Comparison of ENCODE assay signal across 8 cellular contexts in genomic region chr18:46148810-46149209, GRCh38. TPM values are rescaled to one million over a fixed set of nuclear protein-coding genes. Genes with fewer than 3 reads are reported as not detected.
A peak's percentile ranks its signal among the peaks of the same experiment; 100 is the strongest.
DNase-seq lines count a peak whose midpoint lies in the region; ATAC-seq, FAIRE-seq and TF ChIP-seq lines count a peak whose summit lies in the region.

No MANE protein-coding gene starts in this region.

- H3K27me3 ChIP-seq in BJ (ENCODE audit: control insufficient read depth, insufficient read depth, low read length) (no peaks in the 10 kb centered on the region), H1 (replicated peaks in 1 of 4; ENCODE audit: control insufficient read depth in 3 of 4, extremely low read depth in 1 of 4, insufficient read depth in 3 of 4, low read length in 3 of 4) (no peaks in the 10 kb centered on the region), mesenchymal stem cell (ENCODE audit: control insufficient read depth in 1 of 2, insufficient read depth in 1 of 2, low read length in 2 of 2) (no peaks in the 10 kb centered on the region)

- 26% methylated on average over 2 of the region's 2 CpGs; no CpG with 5 or more reads in 1 of the 2 experiments for WGBS in H1 (ENCODE audit: extremely low coverage in 1 of 2, insufficient coverage in 1 of 2, insufficient read length in 1 of 2, insufficient replicate concordance in 2 of 2, low coverage in 1 of 2, low lambda C conversion rate in 2 of 2, missing lambda C conversion rate in 1 of 2), 2 experiments
- 0% methylated on average over 2 of the region's 2 CpGs for WGBS in mesenchymal stem cell

- POLR2A ChIA-PET in BJ (lab: Charles Lee) (no interaction called here), H1 (lab: Charles Lee; ENCODE audit: partially characterized antibody) (interaction anchor here (0.6 to 6.3 kb wide), 2 partner anchors 24 to 204 kb away, joined by 3 to 36 read pairs; a partner anchor contains a TSS)

- TF ChIP-seq EP300 in H1 (IDR thresholded peaks at IDR 0.05; ENCODE audit: borderline replicate concordance in 1 of 2, low read depth in 2 of 2, low read length in 2 of 2), result no peak

- H2BK120ac ChIP-seq in H1 (replicated peaks; ENCODE audit: low read depth, low read length) (no peak overlapping the region), mesenchymal stem cell (ENCODE audit: low read depth, low read length) (no peak overlapping the region)

- no peak overlapping the region for H3K18ac ChIP-seq in H1 (ENCODE audit: extremely low read depth, low read length)
- H3K18ac ChIP-seq in mesenchymal stem cell (ENCODE audit: low read depth in 1 of 2, low read length in 2 of 2), result no peak overlapping the region

- no peak overlapping the region for H3K23ac ChIP-seq in H1 (ENCODE audit: insufficient read length)
- H3K23ac ChIP-seq in mesenchymal stem cell (ENCODE audit: low read length in 2 of 2), result no peak overlapping the region

- no peak overlapping the region for H3K4me3 ChIP-seq in BJ (ENCODE audit: low read depth, low read length)
- H3K4me3 ChIP-seq in H1 (ENCODE audit: extremely low read depth in 1 of 4, insufficient read depth in 2 of 4, low read depth in 3 of 4, low read length in 4 of 4), result no peak overlapping the region
- H3K4me3 ChIP-seq in mesenchymal stem cell (ENCODE audit: insufficient read depth in 1 of 2, low read depth in 1 of 2, low read length in 2 of 2), result no peak overlapping the region

- H3K9me3 ChIP-seq in H1 (ENCODE audit: insufficient read depth in 2 of 2, low read depth in 1 of 2, low read length in 1 of 2), result no peaks in the 10 kb centered on the region
- H3K9me3 ChIP-seq in mesenchymal stem cell (ENCODE audit: control insufficient read depth, low read length), result no peaks in the 10 kb centered on the region

- 0 out of 2 replicates have a peak overlapping the region, but pooled peaks have one; percentile 5 for H2AFZ ChIP-seq in H1 (ENCODE audit: low read length)
- no peak overlapping the region for H2AFZ ChIP-seq in mesenchymal stem cell (ENCODE audit: low read depth, low read length)

- DNase-seq in BJ (ENCODE audit: low read depth) (no peak), NCI-H2196 treated with DMSO at 0.1 percent for 48 hours (lab: John Stamatoyannopoulos, UW; ENCODE audit: unreplicated experiment) (peak; percentile 60), H1 (ENCODE audit: low read depth in 1 of 2, low spot score in 2 of 2) (peak; percentile 43 to 79), mesenchymal stem cell (peak; percentile 66), occipital lobe (lab: John Stamatoyannopoulos, UW) (no peak)

- no peaks in the 10 kb centered on the region for H3K79me1 ChIP-seq in H1 (ENCODE audit: low read depth, low read length)
- no peaks in the 10 kb centered on the region for H3K79me1 ChIP-seq in mesenchymal stem cell (replicated peaks; ENCODE audit: low read length, poor library complexity, severe bottlenecking)

- H4K91ac ChIP-seq in H1 (replicated peaks; ENCODE audit: insufficient read length, low read length), result no peak overlapping the region
- H4K91ac ChIP-seq in mesenchymal stem cell (ENCODE audit: low read length), result no peak overlapping the region

- TF ChIP-seq RAD21 in H1 (IDR thresholded peaks at IDR 0.05 in 1 of 2, conservative IDR thresholded peaks at IDR 0.05 in 1 of 2; ENCODE audit: low read depth in 2 of 2, low read length in 2 of 2), result peak; percentile 84

- H3K79me2 ChIP-seq in H1 (ENCODE audit: control insufficient read depth in 1 of 2, insufficient read depth in 2 of 2, low read length in 2 of 2), result no peaks in the 10 kb centered on the region

- H3K9ac ChIP-seq in H1 (replicated peaks in 1 of 4; ENCODE audit: extremely low read depth in 1 of 4, low read depth in 3 of 4, low read length in 3 of 4) (no peak overlapping the region), mesenchymal stem cell (ENCODE audit: low read length) (no peak overlapping the region)

- H3K4me1 ChIP-seq in H1 (replicated peaks in 1 of 4; ENCODE audit: control insufficient read depth in 3 of 4, insufficient read depth in 4 of 4, low read length in 3 of 4) (peaks cover 10 to 17% (median 11%) of the 10 kb centered on the region in 4 experiments), mesenchymal stem cell (ENCODE audit: control insufficient read depth, insufficient read depth, low read depth, low read length) (peaks cover 11% of the 10 kb centered on the region)

- FAIRE-seq in H1 (lab: Jason Lieb, UNC), result peak; percentile 97

- peak; percentile 65 for TF ChIP-seq CTCF in BJ (IDR thresholded peaks at IDR 0.05; ENCODE audit: insufficient read depth, low read depth, low read length)
- peak in 2 of 3 experiments; percentile 57 to 73; a peak in 2 of 4 replicates for TF ChIP-seq CTCF in H1 (IDR thresholded peaks at IDR 0.05; ENCODE audit: control extremely low read depth in 1 of 3, insufficient read depth in 1 of 3, low read depth in 1 of 3, low read length in 3 of 3)

- H3K27ac ChIP-seq in H1 (ENCODE audit: low read depth, low read length) (no peak overlapping the region), mesenchymal stem cell (ENCODE audit: low read length, poor library complexity, severe bottlenecking) (no peak overlapping the region)

- CTCF ChIA-PET in BJ (lab: Yijun Ruan, JAX), result interaction anchor here (0.6 to 10.1 kb wide), 14 partner anchors 8 to 509 kb away, joined by 3 to 135 read pairs (median 4); partner anchors contain the start of gene LOXHD1
- CTCF ChIA-PET in H1 (lab: Charles Lee; ENCODE audit: partially characterized antibody), result interaction anchor here (0.7 to 12.3 kb wide), 23 partner anchors 8 to 509 kb away, joined by 3 to 114 read pairs (median 5); a partner anchor contains a TSS

- TF ChIP-seq POLR2A in H1 (IDR thresholded peaks at IDR 0.05; ENCODE audit: control extremely low read depth in 1 of 2, low read depth in 2 of 2, low read length in 2 of 2), result no peak

- H2BK12ac ChIP-seq in H1 (ENCODE audit: low read depth, low read length), result no peak overlapping the region
- no peak overlapping the region for H2BK12ac ChIP-seq in mesenchymal stem cell (ENCODE audit: low read length in 2 of 2)

- H3K14ac ChIP-seq in H1 (ENCODE audit: insufficient read length), result no peak overlapping the region
- no peak overlapping the region for H3K14ac ChIP-seq in mesenchymal stem cell (ENCODE audit: low read length in 2 of 2)

- H3K56ac ChIP-seq in H1 (replicated peaks; ENCODE audit: insufficient read length, low read depth, low read length), result no peak overlapping the region

- no peaks in the 10 kb centered on the region; the same call in none of the 2 replicates for H3K23me2 ChIP-seq in H1 (ENCODE audit: low read depth, low read length)

- no peak overlapping the region for H2BK5ac ChIP-seq in H1 (ENCODE audit: low read depth, low read length)
- H2BK5ac ChIP-seq in mesenchymal stem cell (ENCODE audit: low read depth, low read length, poor library complexity, severe bottlenecking), result no peak overlapping the region

- H4K5ac ChIP-seq in H1 (ENCODE audit: insufficient read length, low read depth, low read length), result no peak overlapping the region

- ATAC-seq in GM18867 (IDR thresholded peaks at IDR 0.05; ENCODE audit: unreplicated experiment) (peak; percentile 43), GM21786 (IDR thresholded peaks at IDR 0.05; ENCODE audit: unreplicated experiment) (no peak)
- ATAC-seq in activated CD4-positive, CD25-positive, alpha-beta regulatory T cell treated with anti-CD3 and anti-CD28 coated beads, Interleukin-2, amount 50 U/mL, for 24 hours, result peak; percentile 24 to 44

- H4K8ac ChIP-seq in H1 (ENCODE audit: extremely low read depth, insufficient read depth, low read length) (no peak overlapping the region), mesenchymal stem cell (ENCODE audit: low read length) (no peak overlapping the region)

- H3K4me2 ChIP-seq in H1 (ENCODE audit: insufficient read depth in 1 of 2, low read depth in 2 of 2, low read length in 2 of 2) (no peak overlapping the region), mesenchymal stem cell (ENCODE audit: low read length, poor library complexity, severe bottlenecking) (no peak overlapping the region)

- H4K20me1 ChIP-seq in H1 (replicated peaks in 1 of 2; ENCODE audit: control insufficient read depth in 1 of 2, insufficient read depth in 2 of 2, low read length in 2 of 2), result no peaks in the 10 kb centered on the region

- H3K36me3 ChIP-seq in BJ (ENCODE audit: control insufficient read depth, insufficient read depth, low read length), result no peaks in the 10 kb centered on the region
- no peaks in the 10 kb centered on the region for H3K36me3 ChIP-seq in H1 (ENCODE audit: control insufficient read depth in 2 of 4, insufficient read depth in 4 of 4, low read length in 3 of 4)
- H3K36me3 ChIP-seq in mesenchymal stem cell (ENCODE audit: control insufficient read depth in 1 of 2, insufficient read depth in 2 of 2, low read depth in 1 of 2, low read length in 2 of 2), result no peaks in the 10 kb centered on the region

- no peak overlapping the region for H2AK5ac ChIP-seq in H1 (ENCODE audit: low read depth, low read length)
- no peak overlapping the region for H2AK5ac ChIP-seq in mesenchymal stem cell (ENCODE audit: low read length, severe bottlenecking)

- H3K4ac ChIP-seq in H1 (replicated peaks; ENCODE audit: insufficient read length, low read depth, low read length) (no peak overlapping the region), mesenchymal stem cell (ENCODE audit: low read depth in 1 of 2, low read length in 2 of 2) (no peak overlapping the region)

- no peak overlapping the region for H2BK20ac ChIP-seq in H1 (ENCODE audit: low read length)

- H2BK15ac ChIP-seq in H1 (ENCODE audit: low read length) (peak overlapping the region; percentile 20; the same call in 1 of the 2 replicates), mesenchymal stem cell (ENCODE audit: low read depth, poor library complexity, severe bottlenecking) (no peak overlapping the region)

RNA-seq across cellular contexts. Expression of gene HAUS1, which starts 44.6 kb away (rescaled TPM):
- polyA plus RNA-seq in BJ (2011; rRNA removed) (13.8 and 27.2 TPM in 2 replicates), H1 (2011; rRNA removed) (44.2 and 104 TPM in 2 replicates)
- 5.0 and 7.1 TPM in 2 replicates for polyA minus RNA-seq in BJ (2011; rRNA and poly(A)+ RNA removed)
- 91.7 and 104 TPM in 2 replicates for total RNA-seq in H1 (2021; fragmentation: NEBNext Ultra II Directional; extraction: Animal tissue kit (Norgen Biotek cat#: 25700))
- polyA plus RNA-seq in H1 (2011; cell fraction: cytosol; rRNA removed), result 108 TPM
- polyA plus RNA-seq in H1 (2011; cell fraction: nucleus; rRNA removed), result 24.2 TPM
- polyA plus RNA-seq in H1 (2012, experiment 1 of 2), result 78.7 to 123 TPM (median 96.1 TPM) in 4 replicates
- polyA plus RNA-seq in H1 (2012, experiment 2 of 2), result 25.4 TPM
- 116 TPM for polyA plus RNA-seq in H1 (2013, experiment 1 of 2)
- polyA plus RNA-seq in H1 (2013, experiment 2 of 2), result 124 TPM
- 31.3 and 34.1 TPM in 2 replicates for polyA minus RNA-seq in H1 (2011; rRNA and poly(A)+ RNA removed)
- polyA minus RNA-seq in H1 (2011; cell fraction: cytosol; rRNA and poly(A)+ RNA removed), result 36.3 TPM
- 21.8 TPM for polyA minus RNA-seq in H1 (2011; cell fraction: nucleus; rRNA and poly(A)+ RNA removed)
- polyA plus RNA-seq in mesenchymal stem cell (2013, experiment 1 of 2), result 54.2 TPM
- 54.2 TPM for polyA plus RNA-seq in mesenchymal stem cell (2013, experiment 2 of 2)
- 34.8 TPM for total RNA-seq in occipital lobe

RNA-seq across cellular contexts. Expression of gene ATP5F1A, which starts 50.7 kb away (rescaled TPM):
- 557 and 639 TPM in 2 replicates for polyA plus RNA-seq in BJ (2011; rRNA removed)
- polyA minus RNA-seq in BJ (2011; rRNA and poly(A)+ RNA removed), result 284 and 428 TPM in 2 replicates
- 669 and 685 TPM in 2 replicates for total RNA-seq in H1 (2021; fragmentation: NEBNext Ultra II Directional; extraction: Animal tissue kit (Norgen Biotek cat#: 25700))
- polyA plus RNA-seq in H1 (2011; rRNA removed), result 796 and 970 TPM in 2 replicates
- polyA plus RNA-seq in H1 (2011; cell fraction: cytosol; rRNA removed), result 1,314 TPM
- 497 TPM for polyA plus RNA-seq in H1 (2011; cell fraction: nucleus; rRNA removed)
- polyA plus RNA-seq in H1 (2012, experiment 1 of 2), result 617 to 814 TPM (median 732 TPM) in 4 replicates
- polyA plus RNA-seq in H1 (2012, experiment 2 of 2), result 128 TPM
- polyA plus RNA-seq in H1 (2013, experiment 1 of 2), result 353 TPM
- polyA plus RNA-seq in H1 (2013, experiment 2 of 2), result 337 TPM
- polyA minus RNA-seq in H1 (2011; rRNA and poly(A)+ RNA removed), result 1,058 and 1,152 TPM in 2 replicates
- polyA minus RNA-seq in H1 (2011; cell fraction: cytosol; rRNA and poly(A)+ RNA removed), result 466 TPM
- 236 TPM for polyA minus RNA-seq in H1 (2011; cell fraction: nucleus; rRNA and poly(A)+ RNA removed)
- polyA plus RNA-seq in mesenchymal stem cell (2013, experiment 1 of 2), result 316 TPM
- polyA plus RNA-seq in mesenchymal stem cell (2013, experiment 2 of 2), result 324 TPM
- total RNA-seq in occipital lobe, result 642 TPM

Comparison
In these comparisons a context has a peak if more than half of its experiments do, and no peak if none do; other contexts are left out.
1. DNase-seq: peak in NCI-H2196 treated with DMSO at 0.1 percent for 48 hours (single experiment), H1 (2 of 2) and mesenchymal stem cell (single experiment); none in BJ (single experiment) and occipital lobe (single experiment).